ENCODE assay signal across 13 cellular contexts in the genomic region with DNA sequence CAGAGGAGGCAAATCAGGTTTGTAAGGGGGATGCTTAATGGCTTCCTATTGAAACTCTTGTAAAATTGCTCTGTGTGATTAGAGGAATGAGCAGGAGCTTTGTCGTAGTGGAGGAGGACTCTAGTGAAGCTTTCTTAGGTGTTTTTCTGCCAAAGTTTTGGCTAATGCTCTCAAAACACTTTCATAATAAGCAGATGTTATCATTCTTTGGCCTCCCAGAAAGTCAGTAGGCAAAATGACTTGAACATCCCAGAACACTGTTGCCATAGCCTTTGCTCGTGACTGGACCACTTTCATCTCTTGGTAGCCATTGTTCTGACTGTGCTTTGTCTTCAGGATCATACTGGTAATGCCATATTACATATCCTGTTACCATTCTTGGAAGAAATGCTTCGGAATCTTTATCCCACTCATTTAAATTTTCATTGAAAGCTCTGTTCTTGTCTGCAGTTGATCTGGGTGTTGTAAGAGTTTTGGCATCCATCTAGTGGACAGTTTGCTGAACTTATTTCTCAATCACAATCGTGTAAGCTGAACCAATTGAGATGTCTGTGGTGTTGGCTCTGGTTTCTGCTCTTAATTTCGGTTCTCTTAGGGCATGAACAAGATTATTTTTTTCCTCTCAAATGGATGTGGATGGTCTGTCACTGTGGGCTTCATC.
A peak's percentile ranks its signal among the peaks of the same experiment; 100 is the strongest.
DNase-seq lines count a peak whose midpoint lies in the region; ATAC-seq and TF ChIP-seq lines count a peak whose summit lies in the region.
"Had no signal": no experiment of that assay in that cellular context is flagged by ENCODE, and none has a peak within 500 bp of the region (broad histone marks: within the 10 kb centered on the region; RNA-seq: fewer than 3 reads in every experiment).

No MANE protein-coding gene starts in this region.

- POLR2A ChIA-PET in BJ (lab: Charles Lee), result no interaction called here

- H3K27me3 Mint-ChIP-seq in GM23338 (ENCODE audit: insufficient read depth, low read depth, poor library complexity), result peaks cover 3% of the 10 kb centered on the region
- H3K27me3 Mint-ChIP-seq: activated naive CD8-positive, alpha-beta T cell treated with anti-CD3 and anti-CD28 coated beads, Interleukin-2, amount 50 U/mL, for 24 hours had no signal

- no peaks in the 10 kb centered on the region for H3K9me3 Mint-ChIP-seq in GM23338

- DNase-seq in BJ (ENCODE audit: low read depth), result no peak
- peak; percentile 7 for DNase-seq in GM23338 (ENCODE audit: low spot score)
- peak; percentile 68 for DNase-seq in amniotic epithelial cell (ENCODE audit: low read depth)
- DNase-seq in medulla oblongata (ENCODE audit: extremely low spot score), result peak; percentile 4
- no peak for DNase-seq in stimulated activated CD4-positive, alpha-beta T cell treated with anti-CD3 and anti-CD28 coated beads, Interleukin-2, amount 100 ng/mL, for 48 hours
- DNase-seq in HuH-7.5 (ENCODE audit: low spot score), result no peak
- DNase-seq: activated naive CD8-positive, alpha-beta T cell treated with anti-CD3 and anti-CD28 coated beads, Interleukin-2, amount 50 U/mL, for 24 hours; effector CD4-positive, alpha-beta T cell; OCI-M1; small intestine; uterus had no signal

- H3K36me3 Mint-ChIP-seq in GM23338 (ENCODE audit: low read depth), result peaks cover 5% of the 10 kb centered on the region; the same call in 2 of the 3 replicates

- ATAC-seq in GM23338 (no peak), GM21529 (IDR thresholded peaks at IDR 0.05; ENCODE audit: unreplicated experiment) (no peak), HG03139 (IDR thresholded peaks at IDR 0.05; ENCODE audit: unreplicated experiment) (no peak)

- H3K27ac Mint-ChIP-seq in GM23338, result no peak overlapping the region
- H3K27ac Mint-ChIP-seq: activated naive CD8-positive, alpha-beta T cell treated with anti-CD3 and anti-CD28 coated beads, Interleukin-2, amount 50 U/mL, for 24 hours had no signal

- H3K9me2 ChIP-seq in GM23338 (ENCODE audit: insufficient read depth), result no peaks in the 10 kb centered on the region

- H3K36me3 ChIP-seq in BJ (ENCODE audit: control insufficient read depth, insufficient read depth, low read length) (no peaks in the 10 kb centered on the region), GM23338 (ENCODE audit: insufficient read depth) (no peaks in the 10 kb centered on the region)
- H3K36me3 ChIP-seq: uterus had no signal

- no peaks in the 10 kb centered on the region for H3K4me1 Mint-ChIP-seq in GM23338

- no peak overlapping the region for H3K27ac ChIP-seq in GM23338 (ENCODE audit: low read depth)
- H3K27ac ChIP-seq: uterus had no signal

- TF ChIP-seq CTCF in BJ (IDR thresholded peaks at IDR 0.05; ENCODE audit: insufficient read depth, low read depth, low read length), result peak; percentile 37
- peak in 1 of 2 experiments; percentile 29; a peak in 2 of 4 replicates for TF ChIP-seq CTCF in GM23338 (conservative IDR thresholded peaks at IDR 0.05; ENCODE audit: low read depth in 2 of 2)

- no peaks in the 10 kb centered on the region for H3F3A ChIP-seq in GM23338 (replicated peaks; ENCODE audit: low read depth)

- H2AFZ ChIP-seq in GM23338, result no peak overlapping the region

- CTCF ChIA-PET in BJ (lab: Yijun Ruan, JAX), result interaction anchor here (0.9 to 1.1 kb wide), 3 partner anchors 27 to 638 kb away, joined by 3 read pairs; no protein-coding TSS in a partner anchor

- H3K79me2 ChIP-seq in GM23338 (replicated peaks; ENCODE audit: insufficient read depth), result no peaks in the 10 kb centered on the region

- H3K27me3 ChIP-seq in BJ (ENCODE audit: control insufficient read depth, insufficient read depth, low read length) (no peaks in the 10 kb centered on the region), GM23338 (ENCODE audit: insufficient read depth) (no peaks in the 10 kb centered on the region)
- H3K27me3 ChIP-seq: uterus had no signal

- H3K4me3 ChIP-seq in BJ (ENCODE audit: low read depth, low read length) (no peak overlapping the region), GM23338 (no peak overlapping the region)
- H3K4me3 ChIP-seq: uterus had no signal

- H3K4me3 Mint-ChIP-seq in GM23338, result no peak overlapping the region
- H3K4me3 Mint-ChIP-seq: activated naive CD8-positive, alpha-beta T cell treated with anti-CD3 and anti-CD28 coated beads, Interleukin-2, amount 50 U/mL, for 24 hours had no signal

- H3K4me2 ChIP-seq in GM23338, result no peak overlapping the region

- H4K20me1 ChIP-seq in GM23338 (replicated peaks; ENCODE audit: insufficient read depth), result no peaks in the 10 kb centered on the region

- H3K4me1 ChIP-seq in GM23338 (ENCODE audit: insufficient read depth), result no peaks in the 10 kb centered on the region
- H3K4me1 ChIP-seq: uterus had no signal

TF ChIP-seq in GM23338, 12 proteins besides CTCF, POLR2A, EP300 and RAD21:
- TF ChIP-seq JUNB (IDR thresholded peaks at IDR 0.05; ENCODE audit: unreplicated experiment) (no peak), CREB1 (CRISPR knock-in tag; IDR thresholded peaks at IDR 0.05; ENCODE audit: low read depth) (no peak), NANOG (IDR thresholded peaks at IDR 0.05; ENCODE audit: borderline replicate concordance) (no peak), POLR2AphosphoS5 (IDR thresholded peaks at IDR 0.05; ENCODE audit: low read depth) (no peak)

Comparison
In these comparisons a context has a peak if more than half of its experiments do, and no peak if none do; other contexts are left out.
1. DNase-seq: peak in GM23338 (single experiment), amniotic epithelial cell (single experiment) and medulla oblongata (single experiment); none in BJ (single experiment), stimulated activated CD4-positive, alpha-beta T cell treated with anti-CD3 and anti-CD28 coated beads, Interleukin-2, amount 100 ng/mL, for 48 hours (0 of 2) and HuH-7.5 (single experiment).